9 cellular contexts compared by ENCODE assay signal in genomic region chr17:38353668-38354067, GRCh38. TPM values are rescaled to one million over a fixed set of nuclear protein-coding genes. Genes with fewer than 3 reads are reported as not detected.
A peak's percentile ranks its signal among the peaks of the same experiment; 100 is the strongest.
DNase-seq lines count a peak whose midpoint lies in the region; ATAC-seq and TF ChIP-seq lines count a peak whose summit lies in the region.
"Had no signal": no experiment of that assay in that cellular context is flagged by ENCODE, and none has a peak within 500 bp of the region (broad histone marks: within the 10 kb centered on the region; RNA-seq: fewer than 3 reads in every experiment).

No MANE protein-coding gene starts in this region.

- H3K9me3 ChIP-seq in left ventricle myocardium inferior (replicated peaks) = no peaks in the 10 kb centered on the region
- H3K9me3 ChIP-seq in uterus = no peaks in the 10 kb centered on the region

- H3K4me3 ChIP-seq in left ventricle myocardium inferior (peak overlapping the region; percentile 92), uterus (peak overlapping the region; percentile 45 to 94)

- no peak overlapping the region for H3K27ac Mint-ChIP-seq in activated naive CD8-positive, alpha-beta T cell treated with anti-CD3 and anti-CD28 coated beads for 36 hours

- no peak for TF ChIP-seq POLR2A in uterus (IDR thresholded peaks at IDR 0.05)

- H3K27ac ChIP-seq in left ventricle myocardium inferior (replicated peaks) (no peak overlapping the region), uterus (peak overlapping the region in 1 of 2 donors; percentile 86)

- intact Hi-C loops in left ventricle myocardium inferior (cut with micrococcal nuclease) (no loop called here), Right ventricle myocardium inferior (cut with DNase I) (loop anchor here (10.0 kb wide), 2 partner anchors 151 to 311 kb away; no protein-coding TSS in a partner anchor), uterus (cut with DNase I; ENCODE audit: low total_unique reads) (no loop called here)

- no peak for DNase-seq in left ventricle myocardium inferior
- no peak for DNase-seq in Right ventricle myocardium inferior (ENCODE audit: missing footprints)
- DNase-seq in activated naive CD8-positive, alpha-beta T cell treated with anti-CD3 and anti-CD28 coated beads for 36 hours = no peak
- DNase-seq in mesenteric fat pad (ENCODE audit: low spot score) = peak; percentile 33
- no peak for DNase-seq in uterus
- DNase-seq in activated CD4-positive, alpha-beta T cell treated with anti-CD3 and anti-CD28 coated beads for 48 hours = no peak

- no peaks in the 10 kb centered on the region for H3K9me3 Mint-ChIP-seq in activated naive CD8-positive, alpha-beta T cell treated with anti-CD3 and anti-CD28 coated beads for 36 hours

- H3K27me3 ChIP-seq in left ventricle myocardium inferior (ENCODE audit: low read depth) = no peaks in the 10 kb centered on the region
- H3K27me3 ChIP-seq in uterus = no peaks in the 10 kb centered on the region

- ATAC-seq in Right ventricle myocardium inferior (no peak), GM18858 (IDR thresholded peaks at IDR 0.05; ENCODE audit: unreplicated experiment) (no peak)
- ATAC-seq in activated CD4-positive, CD25-positive, alpha-beta regulatory T cell treated with anti-CD3 and anti-CD28 coated beads, Interleukin-2, amount 50 U/mL, for 24 hours = no peak

- H3K4me3 Mint-ChIP-seq in activated naive CD8-positive, alpha-beta T cell treated with anti-CD3 and anti-CD28 coated beads for 36 hours = peak overlapping the region; percentile 74

- no peaks in the 10 kb centered on the region for H3K27me3 Mint-ChIP-seq in activated naive CD8-positive, alpha-beta T cell treated with anti-CD3 and anti-CD28 coated beads for 36 hours

- TF ChIP-seq CTCF in left ventricle myocardium inferior (IDR thresholded peaks at IDR 0.05; ENCODE audit: borderline replicate concordance) (no peak), uterus (IDR thresholded peaks at IDR 0.05) (no peak)

- no peaks in the 10 kb centered on the region for H3K36me3 Mint-ChIP-seq in activated naive CD8-positive, alpha-beta T cell treated with anti-CD3 and anti-CD28 coated beads for 36 hours

- no peaks in the 10 kb centered on the region for H3K36me3 ChIP-seq in left ventricle myocardium inferior
- H3K36me3 ChIP-seq in uterus = no peaks in the 10 kb centered on the region

- H3K4me1 Mint-ChIP-seq in activated naive CD8-positive, alpha-beta T cell treated with anti-CD3 and anti-CD28 coated beads for 36 hours = peaks cover 51% of the 10 kb centered on the region

- H3K4me1 ChIP-seq in left ventricle myocardium inferior (peaks cover 73% of the 10 kb centered on the region), uterus (peaks cover 4 to 17% of the 10 kb centered on the region in 2 donors)

RNA-seq across cellular contexts. Expression of gene SOCS7, which starts 2.0 kb away (rescaled TPM):
- total RNA-seq in left ventricle myocardium inferior (13.2 TPM), Right ventricle myocardium inferior (12.0 TPM), mesenteric fat pad (14.5 TPM), uterus (10 to 100 TPM in 2 of 4 donors, 1 to 10 TPM in 2; 2.6 to 24.5 (median 14.6) TPM)
- total RNA-seq in activated naive CD8-positive, alpha-beta T cell treated with anti-CD3 and anti-CD28 coated beads for 36 hours = 10 to 100 TPM; 17.3 to 18.2 TPM

RNA-seq across cellular contexts. Expression of gene GPR179, which starts 9.9 kb away (rescaled TPM):
- 0.05 TPM for total RNA-seq in left ventricle myocardium inferior
- not detected for total RNA-seq in Right ventricle myocardium inferior
- total RNA-seq in activated naive CD8-positive, alpha-beta T cell treated with anti-CD3 and anti-CD28 coated beads for 36 hours = under 1 TPM; 0.23 to 0.34 TPM
- not detected for total RNA-seq in mesenteric fat pad
- total RNA-seq in uterus = 1 to 10 TPM in 1 of 4 donors, under 1 TPM in 2, not detected in 1; 0.12 to 5.3 (median 0.97) TPM
- total RNA-seq: T-helper 1 cell treated with Interleukin-12 subunit alpha and Interleukin-12 subunit beta and Interleukin-4 antibody, amounts not matched to agents 30 ng/mL and 1 ng/mL, for 36 hours had no signal

RNA-seq across cellular contexts. Expression of gene MRPL45, which starts 56.7 kb away (rescaled TPM):
- total RNA-seq in left ventricle myocardium inferior = 39.5 TPM
- total RNA-seq in Right ventricle myocardium inferior = 36.9 TPM
- 10 to 100 TPM; 69.7 to 70.8 TPM for total RNA-seq in activated naive CD8-positive, alpha-beta T cell treated with anti-CD3 and anti-CD28 coated beads for 36 hours
- 21.7 TPM for total RNA-seq in mesenteric fat pad
- 10 to 100 TPM in 3 of 4 donors, 1 to 10 TPM in 1; 6.7 to 32.3 (median 19.0) TPM for total RNA-seq in uterus
